Comparison of ENCODE assay signal across 8 cellular contexts in genomic region chr4:54217642-54218486, GRCh38. TPM values are rescaled to one million over a fixed set of nuclear protein-coding genes. Genes with fewer than 3 reads are reported as not detected.
DNase-seq lines count a peak whose midpoint lies in the region; ATAC-seq, FAIRE-seq and TF ChIP-seq lines count a peak whose summit lies in the region.

No MANE protein-coding gene starts in this region.

- H3K9me3 Mint-ChIP-seq in HFFc6 = no peaks in the 10 kb centered on the region
- no peaks in the 10 kb centered on the region for H3K9me3 Mint-ChIP-seq in T-helper 1 cell treated with Interleukin-12 subunit alpha and Interleukin-12 subunit beta and Interleukin-4 antibody, amounts not matched to agents 30 μg/mL and 1 μg/mL, for 36 hours

- peaks cover 1% of the 10 kb centered on the region; the same call in 1 of the 2 replicates for H3K27me3 Mint-ChIP-seq in HFFc6 (ENCODE audit: insufficient read depth)
- H3K27me3 Mint-ChIP-seq in T-helper 1 cell treated with Interleukin-12 subunit alpha and Interleukin-12 subunit beta and Interleukin-4 antibody, amounts not matched to agents 30 μg/mL and 1 μg/mL, for 36 hours (ENCODE audit: low read depth) = peaks cover 24% of the 10 kb centered on the region

- no peaks in the 10 kb centered on the region for H3K9me1 ChIP-seq in K562 (ENCODE audit: control insufficient read depth, insufficient read depth, low read length)

- H3K27me3 ChIP-seq in K562 (ENCODE audit: control insufficient read depth in 2 of 2, insufficient read depth in 2 of 2, low read length in 2 of 2) (peaks cover 3 to 4% of the 10 kb centered on the region in 2 experiments; a peak in 3 of 5 replicates), hepatocyte (no peaks in the 10 kb centered on the region)

- DNase-seq in Daoy (ENCODE audit: low read depth) = peak; percentile 56
- peak; percentile 79 for DNase-seq in HFFc6
- peak; percentile 72 for DNase-seq in NCI-H1436 (lab: John Stamatoyannopoulos, UW)
- DNase-seq in K562 (ENCODE audit: extremely low read depth in 1 of 4, low spot score in 3 of 4) = peak; percentile 73 to 80 (median 78)
- peak; percentile 92 for DNase-seq in hepatocyte (ENCODE audit: low spot score)
- DNase-seq in renal cortical epithelial cell (ENCODE audit: low read depth) = peak; percentile 61

- H3K4me1 Mint-ChIP-seq in HFFc6 (ENCODE audit: low read depth) = peaks cover 43% of the 10 kb centered on the region
- H3K4me1 Mint-ChIP-seq in T-helper 1 cell treated with Interleukin-12 subunit alpha and Interleukin-12 subunit beta and Interleukin-4 antibody, amounts not matched to agents 30 μg/mL and 1 μg/mL, for 36 hours (ENCODE audit: low read depth) = peaks cover 4% of the 10 kb centered on the region

- H3K9ac ChIP-seq in K562 (ENCODE audit: insufficient read depth in 1 of 2, low read depth in 2 of 2, low read length in 2 of 2) = no peak overlapping the region

- H3K79me2 ChIP-seq in K562 (ENCODE audit: control insufficient read depth, insufficient read depth, low read length) (no peaks in the 10 kb centered on the region), hepatocyte (no peaks in the 10 kb centered on the region)

- POLR2A ChIA-PET in K562 (lab: Yijun Ruan, JAX) = no interaction called here

- H3K27ac Mint-ChIP-seq in HFFc6 = peak overlapping the region; percentile 64
- H3K27ac Mint-ChIP-seq in T-helper 1 cell treated with Interleukin-12 subunit alpha and Interleukin-12 subunit beta and Interleukin-4 antibody, amounts not matched to agents 30 μg/mL and 1 μg/mL, for 36 hours = no peak overlapping the region

- H3K36me3 ChIP-seq in K562 (ENCODE audit: control insufficient read depth, insufficient read depth, low read length) (no peaks in the 10 kb centered on the region), hepatocyte (replicated peaks; ENCODE audit: insufficient read depth, low read depth) (no peaks in the 10 kb centered on the region)

- H3K4me2 ChIP-seq in K562 (ENCODE audit: insufficient read depth, low read length) = peak overlapping the region; percentile 60
- H3K4me2 ChIP-seq in hepatocyte = peak overlapping the region; percentile 72

- H3K9me3 ChIP-seq in K562 (replicated peaks; ENCODE audit: control insufficient read depth, insufficient read depth, low read depth, low read length) = no peaks in the 10 kb centered on the region
- no peaks in the 10 kb centered on the region for H3K9me3 ChIP-seq in hepatocyte (ENCODE audit: low read depth)

- peak; percentile 94 for FAIRE-seq in K562 (lab: Jason Lieb, UNC)

- H3K4me3 ChIP-seq in K562 = no peak overlapping the region
- no peak overlapping the region for H3K4me3 ChIP-seq in hepatocyte

- peak overlapping the region; percentile 86 for H3K4me3 Mint-ChIP-seq in HFFc6
- peak overlapping the region; percentile 14 for H3K4me3 Mint-ChIP-seq in T-helper 1 cell treated with Interleukin-12 subunit alpha and Interleukin-12 subunit beta and Interleukin-4 antibody, amounts not matched to agents 30 μg/mL and 1 μg/mL, for 36 hours

- intact Hi-C loops in K562 (cut with micrococcal nuclease) = loop anchor here (1.0 kb wide), 2 partner anchors 288 to 310 kb away; no protein-coding TSS in a partner anchor

- BruUV-seq in K562 (replicated peaks; lab: Mats Ljungman, UMichigan) = no TSS peak

- no peaks in the 10 kb centered on the region; a peak in 1 of 5 replicates for H3K4me1 ChIP-seq in K562 (replicated peaks in 1 of 2; ENCODE audit: control insufficient read depth in 2 of 2, insufficient read depth in 2 of 2, low read length in 2 of 2)
- peaks cover 11% of the 10 kb centered on the region for H3K4me1 ChIP-seq in hepatocyte (ENCODE audit: insufficient read depth)

- H3K9me2 ChIP-seq in hepatocyte (replicated peaks; ENCODE audit: insufficient read depth) = no peaks in the 10 kb centered on the region

- peak overlapping the region; percentile 87 for H2AFZ ChIP-seq in K562 (ENCODE audit: low read depth, low read length)
- H2AFZ ChIP-seq in hepatocyte = peak overlapping the region; percentile 30

- TF ChIP-seq CTCF in HFFc6 (IDR thresholded peaks at IDR 0.05) (peak; percentile 96), K562 (IDR thresholded peaks at IDR 0.05 in 2 of 3, conservative IDR thresholded peaks at IDR 0.05 in 1 of 3; ENCODE audit: insufficient read depth in 2 of 3, low read depth in 1 of 3, low read length in 3 of 3) (peak; percentile 79 to 89 (median 86)), hepatocyte (IDR thresholded peaks at IDR 0.05; ENCODE audit: poor library complexity) (peak; percentile 96)

- WGBS in K562 (ENCODE audit: insufficient coverage, low coverage, missing lambda C conversion rate) = 0% methylated on average over 23 of the region's 23 CpGs
- 1% methylated on average over 23 of the region's 23 CpGs for WGBS in hepatocyte (ENCODE audit: low lambda C conversion rate, missing lambda C conversion rate)

- peak; percentile 98 for ATAC-seq in K562
- no peak for ATAC-seq in HG03045 (IDR thresholded peaks at IDR 0.05; ENCODE audit: unreplicated experiment)

- peak; percentile 84 to 87 for TF ChIP-seq RAD21 in K562 (CRISPR knock-in tag; conservative IDR thresholded peaks at IDR 0.05 in 1 of 2, IDR thresholded peaks at IDR 0.05 in 1 of 2)

- H3K27ac ChIP-seq in K562 (ENCODE audit: extremely low read depth, low read depth, low read length) = no peak overlapping the region
- H3K27ac ChIP-seq in hepatocyte = peak overlapping the region; percentile 22

- in situ Hi-C loops in K562 (cut with MboI) = no loop called here

- H3K36me3 Mint-ChIP-seq in HFFc6 (ENCODE audit: low read depth) = no peaks in the 10 kb centered on the region
- no peaks in the 10 kb centered on the region for H3K36me3 Mint-ChIP-seq in T-helper 1 cell treated with Interleukin-12 subunit alpha and Interleukin-12 subunit beta and Interleukin-4 antibody, amounts not matched to agents 30 μg/mL and 1 μg/mL, for 36 hours (ENCODE audit: low read depth)

- peaks cover 8% of the 10 kb centered on the region; the same call in 1 of the 2 replicates for H4K20me1 ChIP-seq in K562 (replicated peaks; ENCODE audit: control insufficient read depth, insufficient read depth, low read length)
- no peaks in the 10 kb centered on the region for H4K20me1 ChIP-seq in hepatocyte (ENCODE audit: insufficient read depth, poor library complexity, severe bottlenecking)

- no peak for TF ChIP-seq POLR2A in K562 (conservative IDR thresholded peaks at IDR 0.05)

- CTCF ChIA-PET in K562 (lab: Yijun Ruan, JAX; ENCODE audit: low intra/inter-chr PET ratio) = interaction anchor here (0.6 to 1.7 kb wide), 5 partner anchors 285 to 1841 kb away, joined by 3 to 13 read pairs (median 5); no protein-coding TSS in a partner anchor

- no peak for TF ChIP-seq EP300 in K562 (IDR thresholded peaks at IDR 0.05; ENCODE audit: low read length)

TF ChIP-seq in K562, 482 proteins besides CTCF, POLR2A, EP300 and RAD21 (continues in another document):
- TF ChIP-seq HMGN3 (IDR thresholded peaks at IDR 0.05; ENCODE audit: borderline replicate concordance, extremely low read depth, insufficient read length, low read depth, low read length) (no peak), ETS2 (tag; IDR thresholded peaks at IDR 0.05; ENCODE audit: borderline replicate concordance, poor library complexity, severe bottlenecking) (no peak), SFPQ (IDR thresholded peaks at IDR 0.05; ENCODE audit: low read depth, low read length) (no peak), NR1H2 (CRISPR knock-in tag; IDR thresholded peaks at IDR 0.05) (no peak)

RNA-seq across cellular contexts. Expression of gene PDGFRA, which starts 11.2 kb away (rescaled TPM):
- 1.5 and 2.2 TPM in 2 replicates for total RNA-seq in Daoy (2014; rRNA removed; shearing (Covaris generic))
- total RNA-seq in HFFc6 (2021; fragmentation: NEBNext Ultra II Directional; extraction: Animal tissue kit (Norgen Biotek cat#: 25700)) = 10 to 100 TPM; 28.9 to 94.2 (median 88.3) TPM
- not detected in 2 replicates for total RNA-seq in K562 (2011; cell fraction: chromatin; rRNA removed; ENCODE audit: low replicate concordance)
- total RNA-seq in K562 (2011; cell fraction: nucleolus; rRNA removed) = not detected in 2 replicates
- total RNA-seq in K562 (2011; cell fraction: nucleoplasm; rRNA removed) = not detected in 2 replicates
- total RNA-seq in K562 (2014; rRNA removed) (not detected in 2 replicates), K562 (2014; rRNA removed; fragmentation: Illumina TruSeq; extraction: Trizol) (not detected in 2 replicates), K562 (2015; rRNA removed; fragmentation: Illumina TruSeq; extraction: Trizol) (not detected in 2 replicates), K562 (2021) (0.29 and 0.40 TPM in 2 replicates), hepatocyte (102 and 117 TPM in 2 replicates), renal cortical epithelial cell (0.20 and 0.35 TPM in 2 replicates)
- polyA plus RNA-seq in K562 (2011; rRNA removed) (not detected in 2 replicates), K562 (2014; fragmentation: Illumina TruSeq; extraction: Trizol) (not detected in 2 replicates), K562 (2014; fragmentation: Nextera tagmentation; extraction: Ambion mirVana) (not detected), K562 (2014; rRNA removed) (not detected in 2 replicates), hepatocyte (30.1 and 36.3 TPM in 2 replicates)
- not detected in 2 replicates for polyA plus RNA-seq in K562 (2011; cell fraction: cytosol; rRNA removed)
- polyA plus RNA-seq in K562 (2011; cell fraction: nucleus; rRNA removed) = not detected in 2 replicates
- not detected in 2 replicates for polyA plus RNA-seq in K562 (2012)
- polyA minus RNA-seq in K562 (2011; rRNA and poly(A)+ RNA removed) = not detected in 2 replicates
- polyA minus RNA-seq in K562 (2011; cell fraction: cytosol; rRNA and poly(A)+ RNA removed) = not detected in 2 replicates
- not detected in 2 replicates for polyA minus RNA-seq in K562 (2011; cell fraction: nucleus; rRNA and poly(A)+ RNA removed)
